1 cellular context compared by ENCODE assay signal in genomic region chr6:137094411-137095008, GRCh38.
A peak's percentile ranks its signal among the peaks of the same experiment; 100 is the strongest.
TF ChIP-seq lines count a peak whose summit lies in the region.

No MANE protein-coding gene starts in this region.

TF ChIP-seq in K562, 482 proteins besides CTCF, POLR2A, EP300 and RAD21 (continued from another document):
- TF ChIP-seq, protein P1, sequence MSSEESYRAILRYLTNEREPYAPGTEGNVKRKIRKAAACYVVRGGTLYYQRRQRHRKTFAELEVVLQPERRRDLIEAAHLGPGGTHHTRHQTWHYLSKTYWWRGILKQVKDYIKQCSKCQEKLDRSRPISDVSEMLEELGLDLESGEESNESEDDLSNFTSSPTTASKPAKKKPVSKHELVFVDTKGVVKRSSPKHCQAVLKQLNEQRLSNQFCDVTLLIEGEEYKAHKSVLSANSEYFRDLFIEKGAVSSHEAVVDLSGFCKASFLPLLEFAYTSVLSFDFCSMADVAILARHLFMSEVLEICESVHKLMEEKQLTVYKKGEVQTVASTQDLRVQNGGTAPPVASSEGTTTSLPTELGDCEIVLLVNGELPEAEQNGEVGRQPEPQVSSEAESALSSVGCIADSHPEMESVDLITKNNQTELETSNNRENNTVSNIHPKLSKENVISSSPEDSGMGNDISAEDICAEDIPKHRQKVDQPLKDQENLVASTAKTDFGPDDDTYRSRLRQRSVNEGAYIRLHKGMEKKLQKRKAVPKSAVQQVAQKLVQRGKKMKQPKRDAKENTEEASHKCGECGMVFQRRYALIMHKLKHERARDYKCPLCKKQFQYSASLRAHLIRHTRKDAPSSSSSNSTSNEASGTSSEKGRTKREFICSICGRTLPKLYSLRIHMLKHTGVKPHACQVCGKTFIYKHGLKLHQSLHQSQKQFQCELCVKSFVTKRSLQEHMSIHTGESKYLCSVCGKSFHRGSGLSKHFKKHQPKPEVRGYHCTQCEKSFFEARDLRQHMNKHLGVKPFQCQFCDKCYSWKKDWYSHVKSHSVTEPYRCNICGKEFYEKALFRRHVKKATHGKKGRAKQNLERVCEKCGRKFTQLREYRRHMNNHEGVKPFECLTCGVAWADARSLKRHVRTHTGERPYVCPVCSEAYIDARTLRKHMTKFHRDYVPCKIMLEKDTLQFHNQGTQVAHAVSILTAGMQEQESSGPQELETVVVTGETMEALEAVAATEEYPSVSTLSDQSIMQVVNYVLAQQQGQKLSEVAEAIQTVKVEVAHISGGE (CRISPR knock-in tag; IDR thresholded peaks at IDR 0.05), result no peak
- TF ChIP-seq, protein P2, sequence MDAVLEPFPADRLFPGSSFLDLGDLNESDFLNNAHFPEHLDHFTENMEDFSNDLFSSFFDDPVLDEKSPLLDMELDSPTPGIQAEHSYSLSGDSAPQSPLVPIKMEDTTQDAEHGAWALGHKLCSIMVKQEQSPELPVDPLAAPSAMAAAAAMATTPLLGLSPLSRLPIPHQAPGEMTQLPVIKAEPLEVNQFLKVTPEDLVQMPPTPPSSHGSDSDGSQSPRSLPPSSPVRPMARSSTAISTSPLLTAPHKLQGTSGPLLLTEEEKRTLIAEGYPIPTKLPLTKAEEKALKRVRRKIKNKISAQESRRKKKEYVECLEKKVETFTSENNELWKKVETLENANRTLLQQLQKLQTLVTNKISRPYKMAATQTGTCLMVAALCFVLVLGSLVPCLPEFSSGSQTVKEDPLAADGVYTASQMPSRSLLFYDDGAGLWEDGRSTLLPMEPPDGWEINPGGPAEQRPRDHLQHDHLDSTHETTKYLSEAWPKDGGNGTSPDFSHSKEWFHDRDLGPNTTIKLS (IDR thresholded peaks at IDR 0.05; ENCODE audit: borderline replicate concordance, low read depth), result no peak
- no peak for TF ChIP-seq MTA1 (IDR thresholded peaks at IDR 0.05; ENCODE audit: borderline replicate concordance)
- TF ChIP-seq SIN3A (IDR thresholded peaks at IDR 0.05; ENCODE audit: borderline replicate concordance in 2 of 2, control insufficient read depth in 1 of 2, low read depth in 2 of 2, low read length in 2 of 2), result no peak
- TF ChIP-seq ZEB2 (IDR thresholded peaks at IDR 0.05), result no peak
- TF ChIP-seq, protein P3, sequence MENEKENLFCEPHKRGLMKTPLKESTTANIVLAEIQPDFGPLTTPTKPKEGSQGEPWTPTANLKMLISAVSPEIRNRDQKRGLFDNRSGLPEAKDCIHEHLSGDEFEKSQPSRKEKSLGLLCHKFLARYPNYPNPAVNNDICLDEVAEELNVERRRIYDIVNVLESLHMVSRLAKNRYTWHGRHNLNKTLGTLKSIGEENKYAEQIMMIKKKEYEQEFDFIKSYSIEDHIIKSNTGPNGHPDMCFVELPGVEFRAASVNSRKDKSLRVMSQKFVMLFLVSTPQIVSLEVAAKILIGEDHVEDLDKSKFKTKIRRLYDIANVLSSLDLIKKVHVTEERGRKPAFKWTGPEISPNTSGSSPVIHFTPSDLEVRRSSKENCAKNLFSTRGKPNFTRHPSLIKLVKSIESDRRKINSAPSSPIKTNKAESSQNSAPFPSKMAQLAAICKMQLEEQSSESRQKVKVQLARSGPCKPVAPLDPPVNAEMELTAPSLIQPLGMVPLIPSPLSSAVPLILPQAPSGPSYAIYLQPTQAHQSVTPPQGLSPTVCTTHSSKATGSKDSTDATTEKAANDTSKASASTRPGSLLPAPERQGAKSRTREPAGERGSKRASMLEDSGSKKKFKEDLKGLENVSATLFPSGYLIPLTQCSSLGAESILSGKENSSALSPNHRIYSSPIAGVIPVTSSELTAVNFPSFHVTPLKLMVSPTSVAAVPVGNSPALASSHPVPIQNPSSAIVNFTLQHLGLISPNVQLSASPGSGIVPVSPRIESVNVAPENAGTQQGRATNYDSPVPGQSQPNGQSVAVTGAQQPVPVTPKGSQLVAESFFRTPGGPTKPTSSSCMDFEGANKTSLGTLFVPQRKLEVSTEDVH (IDR thresholded peaks at IDR 0.05; ENCODE audit: low read depth, partially characterized antibody), result no peak
- peak; percentile 97 for TF ChIP-seq MYNN (IDR thresholded peaks at IDR 0.05)
- TF ChIP-seq MYNN (CRISPR knock-in tag; IDR thresholded peaks at IDR 0.05), result 0 out of 2 replicates have a peak, but pooled peaks have one; percentile 46
- 0 out of 2 replicates have a peak, but pooled peaks have one; percentile 28 for TF ChIP-seq ARID2 (IDR thresholded peaks at IDR 0.05)
- no peak for TF ChIP-seq SRSF7 (optimal IDR thresholded peaks at IDR 0.05; ENCODE audit: low read depth, low read length)
- no peak for TF ChIP-seq ZC3H4 (CRISPR knock-in tag; IDR thresholded peaks at IDR 0.05; ENCODE audit: borderline replicate concordance)
- peak; percentile 79 for TF ChIP-seq SMC3 (conservative IDR thresholded peaks at IDR 0.05; ENCODE audit: insufficient read depth, low read depth, low read length)
- TF ChIP-seq ZNF79 (CRISPR knock-in tag; IDR thresholded peaks at IDR 0.05; ENCODE audit: low read depth), result no peak
- TF ChIP-seq ZNF384 (IDR thresholded peaks at IDR 0.05; ENCODE audit: low read depth, low read length), result peak; percentile 88
- TF ChIP-seq, protein P4, sequence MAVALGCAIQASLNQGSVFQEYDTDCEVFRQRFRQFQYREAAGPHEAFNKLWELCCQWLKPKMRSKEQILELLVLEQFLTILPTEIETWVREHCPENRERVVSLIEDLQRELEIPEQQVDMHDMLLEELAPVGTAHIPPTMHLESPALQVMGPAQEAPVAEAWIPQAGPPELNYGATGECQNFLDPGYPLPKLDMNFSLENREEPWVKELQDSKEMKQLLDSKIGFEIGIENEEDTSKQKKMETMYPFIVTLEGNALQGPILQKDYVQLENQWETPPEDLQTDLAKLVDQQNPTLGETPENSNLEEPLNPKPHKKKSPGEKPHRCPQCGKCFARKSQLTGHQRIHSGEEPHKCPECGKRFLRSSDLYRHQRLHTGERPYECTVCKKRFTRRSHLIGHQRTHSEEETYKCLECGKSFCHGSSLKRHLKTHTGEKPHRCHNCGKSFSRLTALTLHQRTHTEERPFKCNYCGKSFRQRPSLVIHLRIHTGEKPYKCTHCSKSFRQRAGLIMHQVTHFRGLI (CRISPR knock-in tag; IDR thresholded peaks at IDR 0.05), result no peak
- TF ChIP-seq ZNF41 (CRISPR knock-in tag; conservative IDR thresholded peaks at IDR 0.05), result no peak
- TF ChIP-seq HMG20A (CRISPR knock-in tag; conservative IDR thresholded peaks at IDR 0.05), result no peak
- 0 out of 4 replicates have a peak, but pooled peaks of 1 of the 2 experiments have one; percentile 17 for TF ChIP-seq TEAD1 (CRISPR knock-in tag; IDR thresholded peaks at IDR 0.05)
- no peak for TF ChIP-seq ATF3 (IDR thresholded peaks at IDR 0.05)
- 0 out of 2 replicates have a peak, but pooled peaks have one; percentile 36 for TF ChIP-seq ATF3 (CRISPR knock-in tag; conservative IDR thresholded peaks at IDR 0.05)
- no peak for TF ChIP-seq ZBTB8A (IDR thresholded peaks at IDR 0.05; ENCODE audit: partially characterized antibody)
- no peak for TF ChIP-seq ZNF57 (CRISPR knock-in tag; IDR thresholded peaks at IDR 0.05)
- no peak for TF ChIP-seq RFX7 (CRISPR knock-in tag; IDR thresholded peaks at IDR 0.05)
- no peak for TF ChIP-seq HNRNPUL1 (IDR thresholded peaks at IDR 0.05; ENCODE audit: low read length)
- TF ChIP-seq TCF15 (CRISPR knock-in tag; IDR thresholded peaks at IDR 0.05), result no peak
- TF ChIP-seq TAF9B (IDR thresholded peaks at IDR 0.05; ENCODE audit: partially characterized antibody), result no peak
- no peak for TF ChIP-seq ARID3A (IDR thresholded peaks at IDR 0.05; ENCODE audit: borderline replicate concordance, low read depth, low read length)
- TF ChIP-seq CC2D1A (IDR thresholded peaks at IDR 0.05), result peak; percentile 55; the same call in 1 of the 2 replicates
- no peak for TF ChIP-seq CBX2 (IDR thresholded peaks at IDR 0.05; ENCODE audit: insufficient read depth, low read length, poor library complexity, severe bottlenecking)
- TF ChIP-seq ZNF134 (CRISPR knock-in tag; conservative IDR thresholded peaks at IDR 0.05), result no peak
- TF ChIP-seq RREB1 (CRISPR knock-in tag; IDR thresholded peaks at IDR 0.05), result 0 out of 2 replicates have a peak, but pooled peaks have one; percentile 33
- TF ChIP-seq RBM22 (IDR thresholded peaks at IDR 0.05; ENCODE audit: low read depth, low read length, poor library complexity, severe bottlenecking), result no peak
- TF ChIP-seq ARHGAP35 (IDR thresholded peaks at IDR 0.05; ENCODE audit: partially characterized antibody), result no peak
- TF ChIP-seq, protein P5, sequence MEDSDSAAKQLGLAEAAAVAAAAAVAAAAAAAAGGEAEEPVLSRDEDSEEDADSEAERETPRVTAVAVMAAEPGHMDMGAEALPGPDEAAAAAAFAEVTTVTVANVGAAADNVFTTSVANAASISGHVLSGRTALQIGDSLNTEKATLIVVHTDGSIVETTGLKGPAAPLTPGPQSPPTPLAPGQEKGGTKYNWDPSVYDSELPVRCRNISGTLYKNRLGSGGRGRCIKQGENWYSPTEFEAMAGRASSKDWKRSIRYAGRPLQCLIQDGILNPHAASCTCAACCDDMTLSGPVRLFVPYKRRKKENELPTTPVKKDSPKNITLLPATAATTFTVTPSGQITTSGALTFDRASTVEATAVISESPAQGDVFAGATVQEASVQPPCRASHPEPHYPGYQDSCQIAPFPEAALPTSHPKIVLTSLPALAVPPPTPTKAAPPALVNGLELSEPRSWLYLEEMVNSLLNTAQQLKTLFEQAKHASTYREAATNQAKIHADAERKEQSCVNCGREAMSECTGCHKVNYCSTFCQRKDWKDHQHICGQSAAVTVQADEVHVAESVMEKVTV (CRISPR knock-in tag; IDR thresholded peaks at IDR 0.05), result peak; percentile 96
- no peak for TF ChIP-seq MAFG (tag; conservative IDR thresholded peaks at IDR 0.05)
- 0 out of 2 replicates have a peak, but pooled peaks have one; percentile 40 for TF ChIP-seq ZNF445 (CRISPR knock-in tag; IDR thresholded peaks at IDR 0.05; ENCODE audit: low read depth)
- TF ChIP-seq L3MBTL2 (IDR thresholded peaks at IDR 0.05), result no peak
